In genomic region chr5:74651710-74652109, GRCh38 we compare ENCODE assay signal across 1 cellular context.
TF ChIP-seq lines count a peak whose summit lies in the region.

No MANE protein-coding gene starts in this region.

TF ChIP-seq in K562, 482 proteins besides CTCF, POLR2A, EP300 and RAD21 (continued from another document):
- no peak for TF ChIP-seq MLLT1 (IDR thresholded peaks at IDR 0.05)
- no peak for TF ChIP-seq PBX2 (CRISPR knock-in tag; IDR thresholded peaks at IDR 0.05; ENCODE audit: low read depth)
- TF ChIP-seq PBX2 (tag; conservative IDR thresholded peaks at IDR 0.05; ENCODE audit: low read depth), result peak; percentile 92
- peak; percentile 23; the same call in 1 of the 2 replicates for TF ChIP-seq C11orf30 (IDR thresholded peaks at IDR 0.05; ENCODE audit: low read depth)
- peak; percentile 51 for TF ChIP-seq PKNOX1 (IDR thresholded peaks at IDR 0.05)
- 0 out of 2 replicates have a peak, but pooled peaks have one; percentile 27 for TF ChIP-seq POLR2AphosphoS5 (IDR thresholded peaks at IDR 0.05; ENCODE audit: control insufficient read depth, insufficient read depth, low read depth, low read length)
- TF ChIP-seq MEIS2 (IDR thresholded peaks at IDR 0.05; ENCODE audit: partially characterized antibody), result peak; percentile 85
- TF ChIP-seq IFI16 (CRISPR knock-in tag; IDR thresholded peaks at IDR 0.05), result no peak
- TF ChIP-seq CBFA2T2 (conservative IDR thresholded peaks at IDR 0.05), result peak; percentile 64; the same call in 1 of the 2 replicates
- 0 out of 2 replicates have a peak, but pooled peaks have one; percentile 3 for TF ChIP-seq ZNF316 (IDR thresholded peaks at IDR 0.05)
- TF ChIP-seq RHOXF2B (CRISPR knock-in tag; conservative IDR thresholded peaks at IDR 0.05), result no peak
- TF ChIP-seq CBFA2T3 (IDR thresholded peaks at IDR 0.05), result peak; percentile 77
- peak; percentile 78 for TF ChIP-seq MAFG (tag; conservative IDR thresholded peaks at IDR 0.05)
- peak; percentile 52 for TF ChIP-seq TAL1 (IDR thresholded peaks at IDR 0.05)
- peak; percentile 33; the same call in 1 of the 2 replicates for TF ChIP-seq TEAD4 (IDR thresholded peaks at IDR 0.05; ENCODE audit: low read length)
- TF ChIP-seq TEAD4 (CRISPR knock-in tag; IDR thresholded peaks at IDR 0.05; ENCODE audit: borderline replicate concordance), result no peak
- no peak for TF ChIP-seq AFF1 (IDR thresholded peaks at IDR 0.05; ENCODE audit: low read depth in 1 of 2, partially characterized antibody in 2 of 2)
- TF ChIP-seq SMAD4 (CRISPR knock-in tag; conservative IDR thresholded peaks at IDR 0.05), result no peak
- TF ChIP-seq JUND (IDR thresholded peaks at IDR 0.05; ENCODE audit: borderline replicate concordance, low read depth, low read length), result peak; percentile 26; the same call in 1 of the 2 replicates
- TF ChIP-seq JUND (tag; IDR thresholded peaks at IDR 0.05; ENCODE audit: borderline replicate concordance, low read depth, low read length), result peak; percentile 58; the same call in 2 of the 3 replicates
- TF ChIP-seq STAT5A (IDR thresholded peaks at IDR 0.05; ENCODE audit: borderline replicate concordance, low read length), result 0 out of 2 replicates have a peak, but pooled peaks have one; percentile 15
- peak; percentile 62 for TF ChIP-seq ARID1B (IDR thresholded peaks at IDR 0.05)
- no peak for TF ChIP-seq KDM5B (IDR thresholded peaks at IDR 0.05; ENCODE audit: insufficient replicate concordance, low read depth, low read length)
- TF ChIP-seq ATF7 (IDR thresholded peaks at IDR 0.05), result peak; percentile 40; the same call in 1 of the 2 replicates
